8 cellular contexts compared by ENCODE assay signal in genomic region chr21:42973309-42973990, GRCh38. TPM values are rescaled to one million over a fixed set of nuclear protein-coding genes. Genes with fewer than 3 reads are reported as not detected.
DNase-seq lines count a peak whose midpoint lies in the region; ATAC-seq and TF ChIP-seq lines count a peak whose summit lies in the region.

No MANE protein-coding gene starts in this region.

- WGBS in mammary epithelial cell (ENCODE audit: low coverage, missing lambda C conversion rate), result 69% methylated on average over 12 of the region's 19 CpGs

- intact Hi-C loops in mammary epithelial cell (cut with micrococcal nuclease) (no loop called here), mucosa of descending colon (cut with DNase I, micrococcal nuclease) (no loop called here)

- H4K20me1 ChIP-seq in mammary epithelial cell (ENCODE audit: insufficient read depth, low read length), result no peaks in the 10 kb centered on the region

- H3K4me1 ChIP-seq in ACC112 (ENCODE audit: control insufficient read depth, insufficient read depth, low read length, unreplicated experiment), result peaks cover 14% of the 10 kb centered on the region
- H3K4me1 ChIP-seq in mammary epithelial cell (ENCODE audit: insufficient read depth, low read length), result peaks cover 17% of the 10 kb centered on the region
- peaks cover 8% of the 10 kb centered on the region for H3K4me1 ChIP-seq in mucosa of descending colon (ENCODE audit: low read depth)

- CTCF ChIA-PET in mammary epithelial cell (lab: Charles Lee; ENCODE audit: low non-redundant PET), result no interaction called here

- DNase-seq in mammary epithelial cell (no peak), mucosa of descending colon (peak; percentile 38 to 65 (median 55)), omental fat pad (ENCODE audit: low spot score) (no peak), 8988T (no peak), LoVo (ENCODE audit: low spot score) (no peak), NOMO-1 treated with dmso at 0.1 percent for 144 hours (lab: John Stamatoyannopoulos, UW; ENCODE audit: unreplicated experiment) (no peak)

- peak; percentile 25 for ATAC-seq in HG02759 (IDR thresholded peaks at IDR 0.05; ENCODE audit: unreplicated experiment)
- ATAC-seq in mucosa of descending colon, result no peak
- ATAC-seq in omental fat pad (ENCODE audit: low FRiP score), result no peak

- H3K79me2 ChIP-seq in ACC112 (ENCODE audit: control insufficient read depth, insufficient read depth, low read length, unreplicated experiment), result peaks cover 28% of the 10 kb centered on the region
- H3K79me2 ChIP-seq in mammary epithelial cell (ENCODE audit: insufficient read depth, low read length), result peaks cover 31% of the 10 kb centered on the region

- H3K9me3 ChIP-seq in mammary epithelial cell (replicated peaks; ENCODE audit: insufficient read depth, low read length), result no peaks in the 10 kb centered on the region
- no peaks in the 10 kb centered on the region for H3K9me3 ChIP-seq in mucosa of descending colon

- peak overlapping the region; percentile 61 for H3K9ac ChIP-seq in mammary epithelial cell (ENCODE audit: insufficient read depth, low read length)

- H3K27me3 ChIP-seq in ACC112 (ENCODE audit: insufficient read depth, low read length), result no peaks in the 10 kb centered on the region
- no peaks in the 10 kb centered on the region for H3K27me3 ChIP-seq in mammary epithelial cell (ENCODE audit: insufficient read depth, low read length)

- H3K4me2 ChIP-seq in mammary epithelial cell (ENCODE audit: insufficient read depth, low read depth, low read length), result peak overlapping the region; percentile 96

- in situ Hi-C loops in mammary epithelial cell (cut with MboI; ENCODE audit: low sequenced_read_pairs in 2 of 2), result loop anchor here in 1 of 2 donors (10.0 kb wide), 1 partner anchor 49 kb away; the partner anchor contains the start of gene ERVH48-1

- dilution Hi-C loops in mammary epithelial cell (cut with HindIII; ENCODE audit: low sequenced_read_pairs), result no loop called here

- peak overlapping the region; percentile 92 for H2AFZ ChIP-seq in ACC112 (ENCODE audit: low read length, unreplicated experiment)
- H2AFZ ChIP-seq in mammary epithelial cell (ENCODE audit: low read depth, low read length), result peak overlapping the region; percentile 94

- no TSS peak for BruUV-seq in mammary epithelial cell (replicated peaks; lab: Mats Ljungman, UMichigan)

- H3K4me3 ChIP-seq in ACC112 (ENCODE audit: low read depth, low read length) (peak overlapping the region; percentile 84), mammary epithelial cell (replicated peaks in 1 of 3; ENCODE audit: insufficient read depth in 1 of 3, low read depth in 2 of 3, low read length in 3 of 3) (peak overlapping the region; percentile 25 to 64 (median 51)), mucosa of descending colon (peak overlapping the region; percentile 57)

- TF ChIP-seq CTCF in mammary epithelial cell (conservative IDR thresholded peaks at IDR 0.05 in 1 of 2, IDR thresholded peaks at IDR 0.05 in 1 of 2; ENCODE audit: extremely low read depth in 1 of 2, insufficient read depth in 1 of 2, low read depth in 1 of 2, low read length in 2 of 2), result no peak
- no peak for TF ChIP-seq CTCF in mucosa of descending colon (IDR thresholded peaks at IDR 0.05)
- no peak for TF ChIP-seq CTCF in omental fat pad (IDR thresholded peaks at IDR 0.05)

- H3K36me3 ChIP-seq in ACC112 (ENCODE audit: insufficient read depth, low read length) (peaks cover 8% of the 10 kb centered on the region; the same call in 1 of the 2 replicates), mammary epithelial cell (ENCODE audit: insufficient read depth, low read length) (peaks cover 4% of the 10 kb centered on the region), mucosa of descending colon (ENCODE audit: low read depth) (peaks cover 6% of the 10 kb centered on the region)

- peak overlapping the region; percentile 61 for H3K27ac ChIP-seq in ACC112 (ENCODE audit: low read depth, low read length)
- H3K27ac ChIP-seq in mammary epithelial cell (ENCODE audit: insufficient read depth, low read depth, low read length), result peak overlapping the region; percentile 52

RNA-seq across cellular contexts. Expression of gene PKNOX1, which starts 0.9 kb away (rescaled TPM):
- total RNA-seq in mammary epithelial cell (10 to 100 TPM; 13.3 to 18.3 TPM), mucosa of descending colon (10 to 100 TPM; 14.3 to 26.1 (median 16.3) TPM), omental fat pad (10 to 100 TPM in 3 of 4 donors, 1 to 10 TPM in 1; 9.2 to 27.7 (median 18.6) TPM)
- polyA plus RNA-seq in mammary epithelial cell, result 21.1 TPM
- 21.9 TPM for polyA minus RNA-seq in mammary epithelial cell

RNA-seq across cellular contexts. Expression of gene ERVH48-1, which starts 48.0 kb away (rescaled TPM):
- total RNA-seq in mammary epithelial cell (not detected), mucosa of descending colon (not detected), omental fat pad (not detected)
- not detected for polyA plus RNA-seq in mammary epithelial cell
- polyA minus RNA-seq in mammary epithelial cell, result not detected

Comparison
In these comparisons a context has a peak if more than half of its experiments do, and no peak if none do; other contexts are left out.
1. DNase-seq: peak in mucosa of descending colon (3 of 3); none in mammary epithelial cell (single experiment), omental fat pad (single experiment), 8988T (single experiment), LoVo (single experiment) and NOMO-1 treated with dmso at 0.1 percent for 144 hours (single experiment).
2. Peak in every context shown above with its lines, with median percentiles within 50 percentile points of each other: H3K4me3 ChIP-seq.